Comparison of ENCODE assay signal across 8 cellular contexts in the genomic region with DNA sequence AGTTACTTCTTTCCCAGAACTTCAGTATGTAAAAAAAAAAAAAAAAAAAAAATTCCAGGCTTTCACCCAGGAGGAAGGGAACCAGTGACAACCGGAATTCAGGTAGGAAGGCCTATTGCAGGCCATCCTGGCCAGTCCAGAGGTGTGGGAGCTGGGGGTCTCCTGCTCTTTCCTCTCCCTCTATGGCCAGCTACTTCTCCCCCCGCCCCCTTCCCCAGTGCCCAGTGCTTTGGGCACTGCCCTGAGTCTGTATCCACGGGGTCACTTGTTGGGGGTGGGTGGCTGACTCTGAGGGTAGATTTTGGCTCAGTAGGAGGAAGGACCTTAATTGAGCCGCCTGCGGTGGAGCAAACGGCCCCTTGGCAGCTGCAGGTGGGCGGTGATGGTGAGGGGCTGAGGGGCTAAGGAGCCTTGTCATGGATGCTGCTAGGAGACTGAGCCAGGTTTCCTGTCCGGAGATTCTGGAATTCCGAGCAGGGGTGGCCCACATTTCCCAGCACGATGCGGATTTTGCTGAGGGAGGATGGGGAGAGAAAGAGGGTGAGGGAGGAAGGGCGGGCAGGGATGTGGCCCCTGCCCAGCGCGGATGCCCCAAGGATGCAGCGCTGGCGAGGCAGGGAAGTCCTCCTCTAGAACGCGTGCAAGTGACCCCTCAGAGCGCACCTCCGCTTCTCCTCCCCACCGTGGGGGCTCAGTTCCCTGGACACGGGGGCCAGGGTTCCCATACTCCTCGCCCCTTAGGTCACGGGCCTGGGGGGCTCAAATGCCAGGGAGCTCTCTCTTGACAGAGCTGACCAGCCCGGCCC. TPM values are rescaled to one million over a fixed set of nuclear protein-coding genes. Genes with fewer than 3 reads are reported as not detected.
DNase-seq lines count a peak whose midpoint lies in the region; ATAC-seq and TF ChIP-seq lines count a peak whose summit lies in the region.

No MANE protein-coding gene starts in this region.

- intact Hi-C loops in vagina (cut with DNase I), result loop anchor here (5.0 kb wide), 1 partner anchor 123 kb away; a partner anchor contains a TSS

- no peak for DNase-seq in activated naive CD4-positive, alpha-beta T cell treated with Interleukin-2 at 50 U/mL for 16 hours
- DNase-seq in central memory CD8-positive, alpha-beta T cell (ENCODE audit: low spot score in 2 of 2), result no peak
- DNase-seq in mesenteric fat pad (ENCODE audit: low spot score), result peak; percentile 78
- peak in 1 of 2 donors; percentile 87 for DNase-seq in vagina (ENCODE audit: extremely low spot score in 2 of 2)
- DNase-seq in inferior parietal cortex (ENCODE audit: extremely low spot score), result no peak
- no peak for DNase-seq in activated CD4-positive, alpha-beta T cell treated with anti-CD3 and anti-CD28 coated beads, Interleukin-2, amount 50 U/mL, for 48 hours

- no peak for ATAC-seq in central memory CD8-positive, alpha-beta T cell (replicated peaks; ENCODE audit: extremely low read depth, poor library complexity, severe bottlenecking)
- no peak for ATAC-seq in GM18517 (IDR thresholded peaks at IDR 0.05; ENCODE audit: unreplicated experiment)

- TF ChIP-seq CTCF in vagina (IDR thresholded peaks at IDR 0.05), result no peak

- no peaks in the 10 kb centered on the region for H3K27me3 Mint-ChIP-seq in activated naive CD4-positive, alpha-beta T cell treated with anti-CD3 and anti-CD28 coated beads, Interleukin-2, amount 50 U/mL, for 24 hours
- no peaks in the 10 kb centered on the region for H3K27me3 Mint-ChIP-seq in central memory CD8-positive, alpha-beta T cell

- H3K9me3 ChIP-seq in vagina, result no peaks in the 10 kb centered on the region

- H3K4me3 Mint-ChIP-seq in activated naive CD4-positive, alpha-beta T cell treated with anti-CD3 and anti-CD28 coated beads, Interleukin-2, amount 50 U/mL, for 24 hours, result peak overlapping the region; percentile 87
- H3K4me3 Mint-ChIP-seq in central memory CD8-positive, alpha-beta T cell, result peak overlapping the region; percentile 82

- H3K4me1 ChIP-seq in vagina, result peaks cover 41% of the 10 kb centered on the region

- no peaks in the 10 kb centered on the region for H3K9me3 Mint-ChIP-seq in activated naive CD4-positive, alpha-beta T cell treated with anti-CD3 and anti-CD28 coated beads, Interleukin-2, amount 50 U/mL, for 24 hours
- no peaks in the 10 kb centered on the region for H3K9me3 Mint-ChIP-seq in central memory CD8-positive, alpha-beta T cell

- H3K4me3 ChIP-seq in vagina, result peak overlapping the region; percentile 72 to 86

- H3K27me3 ChIP-seq in vagina, result no peaks in the 10 kb centered on the region

- H3K36me3 Mint-ChIP-seq in activated naive CD4-positive, alpha-beta T cell treated with anti-CD3 and anti-CD28 coated beads, Interleukin-2, amount 50 U/mL, for 24 hours, result peaks cover 2% of the 10 kb centered on the region
- peaks cover 14% of the 10 kb centered on the region for H3K36me3 Mint-ChIP-seq in central memory CD8-positive, alpha-beta T cell (ENCODE audit: insufficient read depth)

- peaks cover 37% of the 10 kb centered on the region for H3K4me1 Mint-ChIP-seq in activated naive CD4-positive, alpha-beta T cell treated with anti-CD3 and anti-CD28 coated beads, Interleukin-2, amount 50 U/mL, for 24 hours
- peaks cover 47% of the 10 kb centered on the region for H3K4me1 Mint-ChIP-seq in central memory CD8-positive, alpha-beta T cell

- TF ChIP-seq POLR2A in vagina (IDR thresholded peaks at IDR 0.05), result no peak

- no peak overlapping the region for H3K27ac Mint-ChIP-seq in activated naive CD4-positive, alpha-beta T cell treated with anti-CD3 and anti-CD28 coated beads, Interleukin-2, amount 50 U/mL, for 24 hours
- peak overlapping the region; percentile 94 for H3K27ac Mint-ChIP-seq in central memory CD8-positive, alpha-beta T cell (ENCODE audit: low read depth)

- peak overlapping the region; percentile 91 for H3K27ac ChIP-seq in vagina

- no peaks in the 10 kb centered on the region for H3K36me3 ChIP-seq in vagina

RNA-seq across cellular contexts. Expression of a gene that starts 1.3 kb away (rescaled TPM):
- 23.0 TPM for total RNA-seq in mesenteric fat pad
- 27.7 TPM for total RNA-seq in vagina
